ENCODE assay signal across 8 cellular contexts in the genomic region with DNA sequence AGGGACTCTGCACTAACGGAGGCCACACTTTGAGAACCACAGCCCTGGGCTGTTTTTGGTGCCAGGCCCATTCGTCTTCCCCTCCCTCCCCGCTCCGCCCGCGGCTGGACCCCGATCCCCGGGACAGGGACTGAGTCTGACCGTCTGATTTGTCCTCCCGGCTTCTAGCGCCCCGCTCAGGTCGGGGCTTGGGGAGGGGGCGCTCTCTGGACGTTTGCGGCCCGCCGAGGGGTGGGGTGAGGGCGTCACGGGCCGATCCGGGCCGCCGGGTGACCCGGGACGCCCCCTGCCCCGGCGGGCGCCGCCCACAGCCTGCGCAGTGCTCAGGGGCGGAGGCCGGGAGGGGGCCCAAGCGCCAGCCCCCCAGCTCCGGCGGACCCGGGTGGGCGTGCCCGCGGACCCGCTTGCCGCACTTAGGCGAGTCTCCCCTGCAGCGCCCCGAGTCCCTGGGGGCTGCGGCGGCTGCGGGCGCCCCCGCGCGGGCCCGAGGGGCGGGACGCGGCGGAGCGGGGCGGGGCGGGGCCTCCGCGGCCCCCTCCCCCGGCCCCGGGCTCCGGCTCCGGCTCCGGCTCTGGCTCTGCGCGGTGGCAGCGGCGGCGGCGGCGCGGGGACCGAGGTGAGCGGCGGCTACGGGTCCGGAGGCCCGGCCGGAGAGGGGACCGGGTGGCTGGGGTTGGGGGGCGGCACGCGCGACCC. TPM values are rescaled to one million over a fixed set of nuclear protein-coding genes. Genes with fewer than 3 reads are reported as not detected.
DNase-seq lines count a peak whose midpoint lies in the region; ATAC-seq, FAIRE-seq and TF ChIP-seq lines count a peak whose summit lies in the region.

No MANE protein-coding gene starts in this region.

- ATAC-seq in body of pancreas (peak; percentile 40), right lobe of liver (peak; percentile 18 to 58 (median 43))
- peak; percentile 44 for ATAC-seq in stimulated activated naive CD8-positive, alpha-beta T cell treated with anti-CD3 and anti-CD28 coated beads, Interleukin-15, amount 100 ng/mL, for 72 hours

- peaks cover 82% of the 10 kb centered on the region for H3K4me1 Mint-ChIP-seq in stimulated activated naive CD8-positive, alpha-beta T cell treated with anti-CD3 and anti-CD28 coated beads, Interleukin-15, amount 100 ng/mL, for 72 hours

- no peaks in the 10 kb centered on the region for H3K9me3 Mint-ChIP-seq in stimulated activated naive CD8-positive, alpha-beta T cell treated with anti-CD3 and anti-CD28 coated beads, Interleukin-15, amount 100 ng/mL, for 72 hours

- DNase-seq in AG20443 (ENCODE audit: low spot score) (peak; percentile 81), SJCRH30 (no peak), body of pancreas (no peak), right lobe of liver (no peak), NCI-H510A (lab: John Stamatoyannopoulos, UW) (no peak), GM12892 (ENCODE audit: insufficient read length) (no peak), globus pallidus (ENCODE audit: low spot score) (no peak)
- DNase-seq in stimulated activated naive CD8-positive, alpha-beta T cell treated with anti-CD3 and anti-CD28 coated beads, Interleukin-15, amount 100 ng/mL, for 72 hours: peak in 1 of 2 donors; percentile 41

- intact Hi-C loops in body of pancreas (cut with DNase I) (no loop called here), right lobe of liver (cut with DNase I) (no loop called here)

- no peak for FAIRE-seq in GM12892 (lab: Jason Lieb, UNC)

- H3K4me1 ChIP-seq in SJCRH30 (no peaks in the 10 kb centered on the region; the same call in 1 of the 2 replicates), body of pancreas (peaks cover 22% of the 10 kb centered on the region), right lobe of liver (peaks cover 0 to 12% (median 0%) of the 10 kb centered on the region in 4 donors)

- H3K36me3 ChIP-seq in SJCRH30 (no peaks in the 10 kb centered on the region), body of pancreas (replicated peaks in 1 of 2; ENCODE audit: insufficient read depth in 1 of 2, low read depth in 2 of 2) (no peaks in the 10 kb centered on the region), right lobe of liver (no peaks in the 10 kb centered on the region)

- H3K27ac ChIP-seq in SJCRH30: no peak overlapping the region
- H3K27ac ChIP-seq in body of pancreas: peak overlapping the region in 2 of 4 donors; percentile 17 to 22
- H3K27ac ChIP-seq in right lobe of liver: peak overlapping the region; percentile 28 to 59 (median 53)

- peak overlapping the region in 1 of 2 donors; percentile 37 for H3K27ac Mint-ChIP-seq in stimulated activated naive CD8-positive, alpha-beta T cell treated with anti-CD3 and anti-CD28 coated beads, Interleukin-15, amount 100 ng/mL, for 72 hours

- no peaks in the 10 kb centered on the region for H3K27me3 Mint-ChIP-seq in stimulated activated naive CD8-positive, alpha-beta T cell treated with anti-CD3 and anti-CD28 coated beads, Interleukin-15, amount 100 ng/mL, for 72 hours

- TF ChIP-seq CTCF in body of pancreas (IDR thresholded peaks at IDR 0.05): peak in 1 of 7 experiments; percentile 3
- peak in 1 of 4 donors; percentile 11 for TF ChIP-seq CTCF in right lobe of liver (IDR thresholded peaks at IDR 0.05)

- H3K9me3 ChIP-seq in SJCRH30 (replicated peaks) (no peaks in the 10 kb centered on the region), body of pancreas (no peaks in the 10 kb centered on the region), right lobe of liver (no peaks in the 10 kb centered on the region)

- 2 to 33% methylated on average over 1 to 54 of the region's 87 CpGs for WGBS in body of pancreas, 2 donors
- WGBS in right lobe of liver (ENCODE audit: insufficient coverage, low coverage, low lambda C conversion rate, missing lambda C conversion rate): 0% methylated on average over 1 of the region's 87 CpGs

- no peaks in the 10 kb centered on the region for H3K27me3 ChIP-seq in SJCRH30
- peaks cover 0 to 7% of the 10 kb centered on the region in 2 donors for H3K27me3 ChIP-seq in body of pancreas
- H3K27me3 ChIP-seq in right lobe of liver: no peaks in the 10 kb centered on the region

- H3K4me3 ChIP-seq in SJCRH30: peak overlapping the region; percentile 55
- no peak overlapping the region for H3K4me3 ChIP-seq in body of pancreas
- peak overlapping the region; percentile 27 to 42 (median 28) for H3K4me3 ChIP-seq in right lobe of liver

- H3K4me3 Mint-ChIP-seq in stimulated activated naive CD8-positive, alpha-beta T cell treated with anti-CD3 and anti-CD28 coated beads, Interleukin-15, amount 100 ng/mL, for 72 hours: peak overlapping the region; percentile 45 to 65

- TF ChIP-seq POLR2A in body of pancreas (IDR thresholded peaks at IDR 0.05): no peak
- no peak for TF ChIP-seq POLR2A in right lobe of liver (IDR thresholded peaks at IDR 0.05)
- TF ChIP-seq POLR2A in GM12892 (IDR thresholded peaks at IDR 0.05; ENCODE audit: low read depth, low read length): no peak

RNA-seq across cellular contexts. Expression of gene PRR5, which starts 33.7 kb away (rescaled TPM):
- 41.6 and 43.7 TPM in 2 replicates for total RNA-seq in SJCRH30 (2014; rRNA removed; shearing (Covaris generic))
- total RNA-seq in body of pancreas: 10 to 100 TPM; 12.5 to 20.4 TPM
- total RNA-seq in right lobe of liver: 10 to 100 TPM; 14.1 to 25.3 (median 20.2) TPM
- polyA plus RNA-seq in GM12892 (2012; ENCODE audit: missing spikeins): 0.66 TPM

Comparison
In these comparisons a context has a peak if more than half of its experiments do, and no peak if none do; other contexts are left out.
1. H3K4me3 ChIP-seq: peak in SJCRH30 (single experiment) and right lobe of liver (3 of 3); none in body of pancreas (0 of 2).
2. Peak in every context shown above with its lines, with median percentiles within 50 percentile points of each other: ATAC-seq.